In the genomic region with DNA sequence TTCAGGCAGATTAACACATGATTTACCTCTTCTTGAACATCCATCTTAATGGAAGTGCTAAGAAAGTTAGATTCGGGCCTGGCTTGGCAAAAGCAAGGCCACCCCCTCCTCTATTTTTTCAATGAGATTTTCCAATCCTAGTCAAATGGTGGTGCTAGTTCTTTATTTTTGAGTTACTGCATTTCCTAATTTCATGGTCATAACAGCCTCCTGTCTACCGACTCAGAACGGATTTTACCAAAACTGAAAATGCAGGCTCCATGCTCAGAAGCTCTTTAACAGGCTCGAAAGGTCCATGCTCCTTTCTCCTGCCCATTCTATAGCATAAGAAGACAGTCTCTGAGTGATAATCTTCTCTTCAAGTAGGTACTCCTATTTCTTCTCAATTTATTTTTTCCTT, we compare ENCODE assay signal across 9 cellular contexts.
DNase-seq lines count a peak whose midpoint lies in the region; ATAC-seq and TF ChIP-seq lines count a peak whose summit lies in the region.
"Had no signal": no experiment of that assay in that cellular context is flagged by ENCODE, and none has a peak within 500 bp of the region (broad histone marks: within the 10 kb centered on the region; RNA-seq: fewer than 3 reads in every experiment).

No MANE protein-coding gene starts in this region.

- no peaks in the 10 kb centered on the region for H3K9me3 Mint-ChIP-seq in activated naive CD8-positive, alpha-beta T cell treated with anti-CD3 and anti-CD28 coated beads for 36 hours
- no peaks in the 10 kb centered on the region for H3K9me3 Mint-ChIP-seq in glutamatergic neuron (ENCODE audit: unreplicated experiment)

- H3K27me3 Mint-ChIP-seq in activated naive CD8-positive, alpha-beta T cell treated with anti-CD3 and anti-CD28 coated beads for 36 hours: peaks cover 4% of the 10 kb centered on the region
- H3K27me3 Mint-ChIP-seq in glutamatergic neuron (ENCODE audit: unreplicated experiment): no peaks in the 10 kb centered on the region

- ATAC-seq in GM21717 (IDR thresholded peaks at IDR 0.05; ENCODE audit: unreplicated experiment): peak; percentile 44
- peak; percentile 40 to 75 for ATAC-seq in lower lobe of right lung
- no peak for ATAC-seq in GM18505 (IDR thresholded peaks at IDR 0.05; ENCODE audit: unreplicated experiment)
- ATAC-seq: Panc1 had no signal

- H3K4me3 ChIP-seq in A673 (ENCODE audit: low read depth, low read length, poor library complexity, severe bottlenecking) (no peak overlapping the region), lower lobe of right lung (peak overlapping the region; percentile 44)

- BruUV-seq in A673 (replicated peaks; lab: Mats Ljungman, UMichigan): no TSS peak

- peak overlapping the region; percentile 81 for H3K27ac Mint-ChIP-seq in activated naive CD8-positive, alpha-beta T cell treated with anti-CD3 and anti-CD28 coated beads for 36 hours
- H3K27ac Mint-ChIP-seq in glutamatergic neuron (ENCODE audit: unreplicated experiment): no peak overlapping the region

- H3K27me3 ChIP-seq in A673 (replicated peaks; ENCODE audit: insufficient read depth, low read depth, low read length, poor library complexity) (peaks cover 8% of the 10 kb centered on the region), lower lobe of right lung (ENCODE audit: low read depth) (no peaks in the 10 kb centered on the region)

- no peaks in the 10 kb centered on the region for H3K36me3 Mint-ChIP-seq in activated naive CD8-positive, alpha-beta T cell treated with anti-CD3 and anti-CD28 coated beads for 36 hours
- H3K36me3 Mint-ChIP-seq in glutamatergic neuron (ENCODE audit: unreplicated experiment): no peaks in the 10 kb centered on the region

- H3K36me3 ChIP-seq in A673 (ENCODE audit: insufficient read depth, low read length, poor library complexity, severe bottlenecking): no peaks in the 10 kb centered on the region
- H3K36me3 ChIP-seq in lower lobe of right lung: no peaks in the 10 kb centered on the region

- no peaks in the 10 kb centered on the region for H3K4me1 ChIP-seq in A673 (ENCODE audit: insufficient read depth, low read length, poor library complexity, severe bottlenecking)
- peaks cover 7% of the 10 kb centered on the region for H3K4me1 ChIP-seq in lower lobe of right lung

- peaks cover 17% of the 10 kb centered on the region for H3K4me1 Mint-ChIP-seq in activated naive CD8-positive, alpha-beta T cell treated with anti-CD3 and anti-CD28 coated beads for 36 hours
- H3K4me1 Mint-ChIP-seq in glutamatergic neuron (ENCODE audit: low read depth, unreplicated experiment): no peaks in the 10 kb centered on the region

- peak overlapping the region; percentile 68 for H3K4me3 Mint-ChIP-seq in activated naive CD8-positive, alpha-beta T cell treated with anti-CD3 and anti-CD28 coated beads for 36 hours
- H3K4me3 Mint-ChIP-seq in glutamatergic neuron (ENCODE audit: unreplicated experiment): no peak overlapping the region

- TF ChIP-seq CTCF in A673 (conservative IDR thresholded peaks at IDR 0.05; ENCODE audit: low read depth, low read length) (0 out of 2 replicates have a peak, but pooled peaks have one; percentile 21), lower lobe of right lung (IDR thresholded peaks at IDR 0.05) (peak; percentile 12), glutamatergic neuron (IDR thresholded peaks at IDR 0.05; ENCODE audit: partially characterized antibody, unreplicated experiment) (no peak)

- CTCF ChIA-PET in A673 (lab: Charles Lee): no interaction called here

- no peak overlapping the region for H3K27ac ChIP-seq in A673 (ENCODE audit: low read depth, low read length, poor library complexity, severe bottlenecking)
- H3K27ac ChIP-seq in lower lobe of right lung: peak overlapping the region; percentile 75

- TF ChIP-seq POLR2A in GM18505 (IDR thresholded peaks at IDR 0.05; ENCODE audit: borderline replicate concordance, extremely low read depth, insufficient read depth, insufficient read length): no peak

- no peaks in the 10 kb centered on the region for H3K9me3 ChIP-seq in A673 (ENCODE audit: low read depth, low read length, poor library complexity, severe bottlenecking)
- H3K9me3 ChIP-seq in lower lobe of right lung: no peaks in the 10 kb centered on the region

- POLR2A ChIA-PET in A673 (lab: Charles Lee; ENCODE audit: low non-redundant PET): no interaction called here

- intact Hi-C loops in A673 (cut with micrococcal nuclease; ENCODE audit: unreplicated experiment) (no loop called here), lower lobe of right lung (cut with DNase I) (no loop called here)

- DNase-seq in A673 (ENCODE audit: low spot score) (no peak), lower lobe of right lung (no peak), glutamatergic neuron (no peak), islet precursor cell (no peak), NCI-H2029 (lab: John Stamatoyannopoulos, UW) (no peak)
- no peak for DNase-seq in activated naive CD8-positive, alpha-beta T cell treated with anti-CD3 and anti-CD28 coated beads for 36 hours
